Comparison of ENCODE assay signal across 1 cellular context in the genomic region with DNA sequence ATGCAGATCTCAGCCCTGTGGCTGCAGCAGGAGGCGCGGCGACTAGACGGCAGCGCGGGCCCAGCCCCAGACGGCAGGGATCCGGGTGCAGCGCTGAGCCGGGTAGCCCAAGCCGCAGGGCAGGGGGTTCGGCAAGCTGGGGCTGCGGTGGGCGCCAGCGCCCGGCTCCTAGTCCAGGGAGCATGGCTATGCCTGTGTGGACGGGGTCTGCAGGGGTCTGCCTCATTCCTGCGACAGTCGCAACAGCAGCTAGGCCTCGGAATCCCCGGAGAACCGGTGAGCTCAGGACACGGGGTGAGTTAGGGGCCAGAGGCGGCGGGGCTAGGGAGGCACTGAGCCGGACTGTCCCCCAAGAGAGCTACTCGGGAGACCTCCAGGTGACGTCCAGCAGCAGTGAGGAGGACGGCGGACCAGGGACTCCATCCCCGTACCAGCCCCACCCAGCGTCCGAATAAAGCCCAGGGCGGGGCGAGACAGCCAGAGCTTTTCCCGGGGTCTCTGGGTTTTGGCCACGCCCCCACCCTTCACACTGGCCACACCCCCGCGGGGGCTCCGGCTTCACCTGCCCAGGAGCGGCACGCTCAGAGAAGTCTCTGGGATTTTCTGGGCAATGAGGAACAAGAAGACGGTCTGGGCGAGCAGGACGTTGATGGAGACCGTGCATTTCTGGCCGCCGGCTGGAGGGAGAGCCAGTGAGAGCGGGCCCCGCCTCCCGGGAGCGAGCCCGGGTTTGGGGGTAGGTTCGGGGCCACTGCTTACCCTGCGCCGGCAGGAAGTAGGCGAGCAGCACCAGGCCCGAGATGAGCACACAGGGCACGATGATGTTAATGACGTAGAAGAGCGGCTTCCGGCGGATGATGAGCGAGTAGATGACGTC.
A peak's percentile ranks its signal among the peaks of the same experiment; 100 is the strongest.
TF ChIP-seq lines count a peak whose summit lies in the region.

No MANE protein-coding gene starts in this region.

TF ChIP-seq in H1, 55 proteins besides CTCF, POLR2A, EP300 and RAD21:
- no peak for TF ChIP-seq CEBPB (IDR thresholded peaks at IDR 0.05; ENCODE audit: low read depth, low read length)
- 0 out of 2 replicates have a peak, but pooled peaks have one; percentile 34 for TF ChIP-seq JUND (IDR thresholded peaks at IDR 0.05; ENCODE audit: low read length)
- peak; percentile 62; the same call in 1 of the 2 replicates for TF ChIP-seq RBBP5 (IDR thresholded peaks at IDR 0.05; ENCODE audit: borderline replicate concordance, low read depth, low read length)
- peak; percentile 97 for TF ChIP-seq CREB1 (IDR thresholded peaks at IDR 0.05)
- peak; percentile 75; the same call in 1 of the 2 replicates for TF ChIP-seq GABPA (IDR thresholded peaks at IDR 0.05; ENCODE audit: borderline replicate concordance, insufficient read depth, low read length)
- no peak for TF ChIP-seq FOSL1 (IDR thresholded peaks at IDR 0.05; ENCODE audit: insufficient read depth, low read depth, low read length)
- no peak for TF ChIP-seq TAF7 (optimal IDR thresholded peaks at IDR 0.05; ENCODE audit: borderline replicate concordance, low read depth, low read length)
- peak; percentile 58 for TF ChIP-seq ASH2L (IDR thresholded peaks at IDR 0.05; ENCODE audit: low read length)
